9 cellular contexts compared by ENCODE assay signal in genomic region chr18:23283933-23284430, GRCh38.
DNase-seq lines count a peak whose midpoint lies in the region; ATAC-seq and TF ChIP-seq lines count a peak whose summit lies in the region.
"Had no signal": no experiment of that assay in that cellular context is flagged by ENCODE, and none has a peak within 500 bp of the region (broad histone marks: within the 10 kb centered on the region; RNA-seq: fewer than 3 reads in every experiment).

No MANE protein-coding gene starts in this region.

- H3K4me3 ChIP-seq in foreskin fibroblast (ENCODE audit: low read depth in 1 of 2, low read length in 2 of 2) (no peak overlapping the region), coronary artery (no peak overlapping the region), OCI-LY7 (ENCODE audit: low read depth, low read length, poor library complexity, severe bottlenecking) (no peak overlapping the region)

- H3K27ac ChIP-seq in coronary artery (no peak overlapping the region), OCI-LY7 (ENCODE audit: low read depth, low read length, poor library complexity, severe bottlenecking) (no peak overlapping the region)

- no peak overlapping the region for H2AFZ ChIP-seq in OCI-LY7 (ENCODE audit: low read length)

- no peaks in the 10 kb centered on the region for H3K9me3 ChIP-seq in OCI-LY7 (ENCODE audit: low read length)

- no TSS peak for BruUV-seq in OCI-LY7 (replicated peaks; lab: Mats Ljungman, UMichigan)

- TF ChIP-seq CTCF in foreskin fibroblast (IDR thresholded peaks at IDR 0.05; ENCODE audit: low read depth, low read length) (no peak), coronary artery (IDR thresholded peaks at IDR 0.05) (no peak), OCI-LY7 (conservative IDR thresholded peaks at IDR 0.05; ENCODE audit: low read length) (no peak)

- H3K79me2 ChIP-seq in OCI-LY7 (ENCODE audit: insufficient read depth, low read depth, low read length): no peaks in the 10 kb centered on the region

- no peaks in the 10 kb centered on the region for H3K9me2 ChIP-seq in OCI-LY7 (ENCODE audit: insufficient read depth, low read length)

- DNase-seq in HCEC 1CT: peak; percentile 80
- peak; percentile 31 for DNase-seq in NCI-H69 (lab: John Stamatoyannopoulos, UW)
- DNase-seq in foreskin fibroblast: peak; percentile 74 to 87
- no peak for DNase-seq in DMS153 (lab: John Stamatoyannopoulos, UW)
- DNase-seq in coronary artery (ENCODE audit: low spot score): no peak
- no peak for DNase-seq in OCI-LY7 (ENCODE audit: low spot score)
- DNase-seq: posterior cingulate gyrus had no signal

- intact Hi-C loops in OCI-LY7 (cut with micrococcal nuclease; ENCODE audit: unreplicated experiment): no loop called here

- H4K20me1 ChIP-seq in OCI-LY7 (ENCODE audit: insufficient read depth, low read length): no peaks in the 10 kb centered on the region

- peaks cover 8% of the 10 kb centered on the region for H3K4me1 ChIP-seq in OCI-LY7 (ENCODE audit: insufficient read depth, low read length, poor library complexity, severe bottlenecking)

- POLR2A ChIA-PET in OCI-LY7 (lab: Charles Lee): no interaction called here

- CTCF ChIA-PET in OCI-LY7 (lab: Charles Lee; ENCODE audit: unreplicated experiment): no interaction called here

- no peak overlapping the region for H3K4me2 ChIP-seq in OCI-LY7 (ENCODE audit: low read length)

- ATAC-seq in GM18499 (IDR thresholded peaks at IDR 0.05; ENCODE audit: insufficient read depth, unreplicated experiment) (peak; percentile 82), GM21515 (IDR thresholded peaks at IDR 0.05; ENCODE audit: unreplicated experiment) (no peak)

- H3K36me3 ChIP-seq in OCI-LY7 (ENCODE audit: insufficient read depth, low read length): no peaks in the 10 kb centered on the region

Comparison
In these comparisons a context has a peak if more than half of its experiments do, and no peak if none do; other contexts are left out.
1. DNase-seq: peak in HCEC 1CT (single experiment), NCI-H69 (single experiment) and foreskin fibroblast (2 of 2); none in DMS153 (single experiment), coronary artery (single experiment) and OCI-LY7 (single experiment).